ENCODE assay signal across 29 cellular contexts in genomic region chr9:83715794-83716193, GRCh38.
"Had no signal": no experiment of that assay in that cellular context is flagged by ENCODE, and none has a peak within 500 bp of the region (broad histone marks: within the 10 kb centered on the region; RNA-seq: fewer than 3 reads in every experiment).

No MANE protein-coding gene starts in this region.

- H3K27me3 ChIP-seq: neutrophil, pancreas, spleen, suprapubic skin, testis, tibial artery, transverse colon, upper lobe of right lung, uterus had no signal

- H3K4me1 ChIP-seq: pancreas, psoas muscle, suprapubic skin, testis, tibial artery, transverse colon, upper lobe of right lung, uterus had no signal

- H3K4me3 ChIP-seq: pancreas, psoas muscle, skin epidermis, smooth muscle cell, spleen, suprapubic skin, testis, tibial artery, transverse colon, upper lobe of right lung, uterus had no signal

- DNase-seq: naive thymus-derived CD8-positive, alpha-beta T cell; nephron progenitor cell; nucleus accumbens; pancreas; posterior cingulate gyrus; psoas muscle; right cardiac atrium; spleen; stimulated activated CD4-positive, alpha-beta T cell treated with anti-CD3 and anti-CD28 coated beads, Interleukin-12 subunit alpha, Interleukin-12 subunit beta, amount 100 ng/mL, for 4 hours; stimulated activated CD4-positive, alpha-beta T cell treated with anti-CD3 and anti-CD28 coated beads, Interleukin-1b, Interleukin-23, amount 100 ng/mL, for 48 hours; stimulated activated CD4-positive, alpha-beta T cell treated with anti-CD3 and anti-CD28 coated beads, Interleukin-4, amount 100 ng/mL, for 1 hour; stimulated activated CD4-positive, alpha-beta T cell treated with anti-CD3 and anti-CD28 coated beads, Interleukin-4, amount 100 ng/mL, for 4 hours; stimulated activated CD8-positive, alpha-beta memory T cell treated with anti-CD3 and anti-CD28 coated beads, Interleukin-4, amount 100 ng/mL, for 48 hours; stimulated activated naive CD4-positive, alpha-beta T cell; stimulated activated naive CD8-positive, alpha-beta T cell treated with anti-CD3 and anti-CD28 coated beads, Interleukin-15, amount 100 ng/mL, for 72 hours; stimulated activated naive CD8-positive, alpha-beta T cell treated with anti-CD3 and anti-CD28 coated beads, Interleukin-15, Interleukin-2, amounts not matched to agents 100 U/mL and 50 U/mL, for 24 hours; substantia nigra; testis; tibial artery; transverse colon; upper lobe of right lung; uterus had no signal

- H3K27ac ChIP-seq: neutrophil, pancreas, psoas muscle, skin epidermis, spleen, suprapubic skin, testis, tibial artery, transverse colon, upper lobe of right lung, uterus had no signal

- ATAC-seq: naive thymus-derived CD8-positive, alpha-beta T cell; natural killer cell treated with Interleukin-12 subunit alpha and Interleukin-12 subunit beta and Interleukin-15 and Interleukin-18, amount 100 ng/mL, for 72 hours; pancreas; psoas muscle; right cardiac atrium; sciatic nerve; stimulated activated memory B cell treated with anti-CD40 and anti-IgM and Interleukin-4, amounts not matched to agents 10 μg/mL and 1 μg/mL and 100 μg/mL, for 72 hours; stimulated activated naive CD8-positive, alpha-beta T cell treated with anti-CD3 and anti-CD28 coated beads, Interleukin-15, amount 100 ng/mL, for 72 hours; stimulated activated naive CD8-positive, alpha-beta T cell treated with anti-CD3 and anti-CD28 coated beads, Interleukin-15, Interleukin-2, amounts not matched to agents 100 U/mL and 50 U/mL, for 24 hours; upper lobe of right lung had no signal

- H3K36me3 ChIP-seq: neutrophil, pancreas, spleen, suprapubic skin, tibial artery, transverse colon, upper lobe of right lung, uterus had no signal

- FAIRE-seq: pancreas had no signal

- H3K9me3 ChIP-seq: neutrophil, pancreas, suprapubic skin, testis, tibial artery, transverse colon, upper lobe of right lung, uterus had no signal

- H3K4me2 ChIP-seq: smooth muscle cell had no signal
